ENCODE assay signal across 8 cellular contexts in genomic region chr16:78742501-78743283, GRCh38.
DNase-seq lines count a peak whose midpoint lies in the region; ATAC-seq and TF ChIP-seq lines count a peak whose summit lies in the region.

No MANE protein-coding gene starts in this region.

- CTCF ChIA-PET in activated naive CD4-positive, alpha-beta T cell treated with anti-CD3 and anti-CD28 coated beads for 36 hours (lab: Charles Lee) = no interaction called here

- no peak overlapping the region for H3K4ac ChIP-seq in trophoblast cell (ENCODE audit: low read depth, low read length)

- peak overlapping the region; percentile 42 for H3K27ac Mint-ChIP-seq in activated naive CD4-positive, alpha-beta T cell treated with anti-CD3 and anti-CD28 coated beads for 36 hours

- H3K4me3 Mint-ChIP-seq in activated naive CD4-positive, alpha-beta T cell treated with anti-CD3 and anti-CD28 coated beads for 36 hours = peak overlapping the region; percentile 66

- WGBS in trophoblast cell (ENCODE audit: extremely low coverage, insufficient coverage, insufficient read length) = no CpG with 5 or more reads among the region's 21 CpGs

- no peak overlapping the region for H3K14ac ChIP-seq in trophoblast cell (ENCODE audit: low read length)

- intact Hi-C loops in activated naive CD4-positive, alpha-beta T cell treated with anti-CD3 and anti-CD28 coated beads for 36 hours (cut with micrococcal nuclease) = loop anchor here (1.0 to 2.0 kb wide), 2 partner anchors 36 to 38 kb away; no protein-coding TSS in a partner anchor

- H4K12ac ChIP-seq in trophoblast cell (ENCODE audit: low read depth, low read length) = no peak overlapping the region

- no peaks in the 10 kb centered on the region for H3K79me2 ChIP-seq in trophoblast cell (ENCODE audit: control insufficient read depth, insufficient read depth, low read length, poor library complexity)

- H2AK5ac ChIP-seq in trophoblast cell (ENCODE audit: low read length) = no peak overlapping the region

- peaks cover 22% of the 10 kb centered on the region for H3K4me1 Mint-ChIP-seq in activated naive CD4-positive, alpha-beta T cell treated with anti-CD3 and anti-CD28 coated beads for 36 hours (ENCODE audit: low read depth)

- H3K4me3 ChIP-seq in SJCRH30 = peak overlapping the region; percentile 42
- H3K4me3 ChIP-seq in trophoblast cell (ENCODE audit: low read depth, low read length) = no peak overlapping the region
- H3K4me3 ChIP-seq in foreskin fibroblast (ENCODE audit: low read depth in 1 of 2, low read length in 2 of 2) = no peak overlapping the region

- H3K79me1 ChIP-seq in trophoblast cell (ENCODE audit: low read length) = no peaks in the 10 kb centered on the region

- H3K9ac ChIP-seq in trophoblast cell (ENCODE audit: low read length) = no peak overlapping the region

- H3K18ac ChIP-seq in trophoblast cell (ENCODE audit: low read length) = no peak overlapping the region

- peaks cover 1% of the 10 kb centered on the region for H3K36me3 Mint-ChIP-seq in activated naive CD4-positive, alpha-beta T cell treated with anti-CD3 and anti-CD28 coated beads for 36 hours (ENCODE audit: low read depth)

- ATAC-seq in GM18858 (IDR thresholded peaks at IDR 0.05; ENCODE audit: unreplicated experiment) = peak; percentile 85
- peak; percentile 90 for ATAC-seq in HG02884 (IDR thresholded peaks at IDR 0.05; ENCODE audit: unreplicated experiment)

- no peaks in the 10 kb centered on the region for H3K9me3 Mint-ChIP-seq in activated naive CD4-positive, alpha-beta T cell treated with anti-CD3 and anti-CD28 coated beads for 36 hours

- H3K4me1 ChIP-seq in SJCRH30 = peaks cover under 1% of the 10 kb centered on the region; the same call in 1 of the 2 replicates
- H3K4me1 ChIP-seq in trophoblast cell (ENCODE audit: control insufficient read depth in 1 of 2, insufficient read depth in 2 of 2, low read length in 2 of 2) = no peaks in the 10 kb centered on the region

- DNase-seq in SJCRH30 (peak; percentile 13 to 40), trophoblast cell (peak; percentile 29 to 44), SW480 (ENCODE audit: low spot score) (no peak), NCI-H128 (lab: John Stamatoyannopoulos, UW; ENCODE audit: unreplicated experiment) (no peak), foreskin fibroblast (no peak)
- peak; percentile 86 for DNase-seq in activated naive CD4-positive, alpha-beta T cell treated with anti-CD3 and anti-CD28 coated beads for 36 hours

- H3K9me3 ChIP-seq in SJCRH30 (replicated peaks) (no peaks in the 10 kb centered on the region), trophoblast cell (ENCODE audit: insufficient read depth, low read depth, low read length) (peaks cover 1% of the 10 kb centered on the region)

- no peak for TF ChIP-seq CTCF in foreskin fibroblast (IDR thresholded peaks at IDR 0.05; ENCODE audit: low read depth, low read length)

- H2BK120ac ChIP-seq in trophoblast cell (ENCODE audit: insufficient read depth, low read length, poor library complexity) = no peak overlapping the region

- no peak overlapping the region for H3K4me2 ChIP-seq in trophoblast cell (ENCODE audit: low read length)

- H3K27me3 Mint-ChIP-seq in activated naive CD4-positive, alpha-beta T cell treated with anti-CD3 and anti-CD28 coated beads for 36 hours (ENCODE audit: low read depth) = no peaks in the 10 kb centered on the region

- H3K36me3 ChIP-seq in SJCRH30 (no peaks in the 10 kb centered on the region), trophoblast cell (ENCODE audit: control insufficient read depth in 1 of 2, insufficient read depth in 2 of 2, low read length in 2 of 2) (no peaks in the 10 kb centered on the region)

- H2AFZ ChIP-seq in trophoblast cell (ENCODE audit: insufficient read depth, low read length, poor library complexity) = no peak overlapping the region

- no peak overlapping the region for H3K23ac ChIP-seq in trophoblast cell (ENCODE audit: low read length)

- H2BK12ac ChIP-seq in trophoblast cell (ENCODE audit: low read length) = no peak overlapping the region

- no peak overlapping the region for H4K8ac ChIP-seq in trophoblast cell (ENCODE audit: low read depth, low read length)

- no peak overlapping the region for H4K91ac ChIP-seq in trophoblast cell (ENCODE audit: low read depth, low read length)

- no peak overlapping the region for H2BK5ac ChIP-seq in trophoblast cell (ENCODE audit: low read depth, low read length, poor library complexity)

- H3K27me3 ChIP-seq in SJCRH30 (no peaks in the 10 kb centered on the region), trophoblast cell (ENCODE audit: insufficient read depth, low read length) (no peaks in the 10 kb centered on the region)

- H3K27ac ChIP-seq in SJCRH30 (peak overlapping the region; percentile 66), trophoblast cell (ENCODE audit: low read depth, low read length) (no peak overlapping the region)

Comparison
In these comparisons a context has a peak if more than half of its experiments do, and no peak if none do; other contexts are left out.
1. DNase-seq: peak in SJCRH30 (2 of 2), activated naive CD4-positive, alpha-beta T cell treated with anti-CD3 and anti-CD28 coated beads for 36 hours (single experiment) and trophoblast cell (2 of 2); none in SW480 (single experiment), NCI-H128 (single experiment) and foreskin fibroblast (0 of 2).